In genomic region chr18:35386600-35387366, GRCh38 we compare ENCODE assay signal across 8 cellular contexts. TPM values are rescaled to one million over a fixed set of nuclear protein-coding genes. Genes with fewer than 3 reads are reported as not detected.
DNase-seq lines count a peak whose midpoint lies in the region; ATAC-seq and TF ChIP-seq lines count a peak whose summit lies in the region.

No MANE protein-coding gene starts in this region.

- peak; percentile 96 for TF ChIP-seq CTCF in natural killer cell (IDR thresholded peaks at IDR 0.05)

- intact Hi-C loops in natural killer cell (cut with micrococcal nuclease), result loop anchor here (1.0 kb wide), 3 partner anchors 22 to 564 kb away; no protein-coding TSS in a partner anchor

- H3K4me3 Mint-ChIP-seq in CD8-positive, alpha-beta memory T cell, result peak overlapping the region in 3 of 7 donors; percentile 24 to 45 (median 42)
- H3K4me3 Mint-ChIP-seq in natural killer cell, result no peak overlapping the region

- DNase-seq in CD8-positive, alpha-beta memory T cell, result peak; percentile 47 to 76 (median 63)
- DNase-seq in HuH-7 (ENCODE audit: low spot score), result peak; percentile 52
- DNase-seq in NOMO-1 treated with dmso at 0.1 percent for 144 hours (lab: John Stamatoyannopoulos, UW; ENCODE audit: unreplicated experiment), result peak; percentile 59
- DNase-seq in activated CD8-positive, alpha-beta memory T cell treated with anti-CD3 and anti-CD28 coated beads, Interleukin-2, amount 50 U/mL, for 48 hours, result peak; percentile 64
- peak; percentile 46 for DNase-seq in natural killer cell
- DNase-seq in stromal cell of bone marrow (ENCODE audit: low read depth), result peak; percentile 77

- no peak overlapping the region for H3K4me3 ChIP-seq in CD8-positive, alpha-beta memory T cell (ENCODE audit: low read length)

- no peaks in the 10 kb centered on the region for H3K36me3 ChIP-seq in CD8-positive, alpha-beta memory T cell (ENCODE audit: insufficient read depth, low read length)

- no peaks in the 10 kb centered on the region for H3K9me3 ChIP-seq in CD8-positive, alpha-beta memory T cell (ENCODE audit: low read length)

- H3K4me1 Mint-ChIP-seq in CD8-positive, alpha-beta memory T cell, result peaks cover 6 to 10% (median 7%) of the 10 kb centered on the region in 3 donors
- peaks cover 5 to 9% of the 10 kb centered on the region in 2 donors for H3K4me1 Mint-ChIP-seq in natural killer cell

- CTCF ChIA-PET in CD8-positive, alpha-beta memory T cell (lab: Charles Lee), result interaction anchor here (0.6 to 1.7 kb wide), 14 partner anchors 9 to 565 kb away, joined by 3 to 9 read pairs (median 5); partner anchors contain the start of genes INO80C, ZNF396 and ZNF397

- POLR2A ChIA-PET in CD8-positive, alpha-beta memory T cell (lab: Charles Lee), result interaction anchor here (0.6 to 1.1 kb wide), 4 partner anchors 10 to 300 kb away, joined by 3 to 5 read pairs (median 3); partner anchors contain the start of genes ZNF24 and ZNF396

- H3K27me3 ChIP-seq in CD8-positive, alpha-beta memory T cell (ENCODE audit: insufficient read depth, low read length, poor library complexity, severe bottlenecking), result no peaks in the 10 kb centered on the region

- peaks cover 11 to 34% of the 10 kb centered on the region in 2 donors for H3K27me3 Mint-ChIP-seq in CD8-positive, alpha-beta memory T cell
- peaks cover 24 to 31% of the 10 kb centered on the region in 2 donors for H3K27me3 Mint-ChIP-seq in natural killer cell (ENCODE audit: low read depth in 2 of 2)

- no peaks in the 10 kb centered on the region for H3K36me3 Mint-ChIP-seq in CD8-positive, alpha-beta memory T cell
- no peaks in the 10 kb centered on the region for H3K36me3 Mint-ChIP-seq in natural killer cell

- ATAC-seq in GM19438 (IDR thresholded peaks at IDR 0.05; ENCODE audit: low read depth, unreplicated experiment) (peak; percentile 84), esophagus mucosa (peak; percentile 92), natural killer cell (peak; percentile 95 to 99 (median 98))

- no peak overlapping the region for H3K27ac ChIP-seq in CD8-positive, alpha-beta memory T cell (ENCODE audit: low read depth, low read length)

- H3K9me3 Mint-ChIP-seq in CD8-positive, alpha-beta memory T cell, result no peaks in the 10 kb centered on the region
- H3K9me3 Mint-ChIP-seq in natural killer cell, result no peaks in the 10 kb centered on the region

- peak overlapping the region in 3 of 8 donors; percentile 4 to 60 (median 58) for H3K27ac Mint-ChIP-seq in CD8-positive, alpha-beta memory T cell
- no peak overlapping the region for H3K27ac Mint-ChIP-seq in natural killer cell

- H3K4me1 ChIP-seq in CD8-positive, alpha-beta memory T cell (ENCODE audit: insufficient read depth, low read length), result no peaks in the 10 kb centered on the region

RNA-seq across cellular contexts. Expression of gene ZNF396, which starts 9.6 kb away (rescaled TPM):
- 1 to 10 TPM; 1.2 to 1.7 TPM for total RNA-seq in CD8-positive, alpha-beta memory T cell
- polyA plus RNA-seq in CD8-positive, alpha-beta memory T cell, result 0.87 TPM
- total RNA-seq in esophagus mucosa (0.80 TPM), natural killer cell (1 to 10 TPM; 1.2 to 1.7 (median 1.2) TPM)

RNA-seq across cellular contexts. Expression of gene ZNF24, which starts 42.6 kb away (rescaled TPM):
- 10 to 100 TPM; 52.1 to 52.6 TPM for total RNA-seq in CD8-positive, alpha-beta memory T cell
- 100 TPM for polyA plus RNA-seq in CD8-positive, alpha-beta memory T cell
- total RNA-seq in esophagus mucosa, result 26.7 TPM
- total RNA-seq in natural killer cell, result 10 to 100 TPM; 50.4 to 63.9 (median 58.2) TPM
